ENCODE assay signal across 1 cellular context in genomic region chr18:59718108-59719057, GRCh38.
TF ChIP-seq lines count a peak whose summit lies in the region.

No MANE protein-coding gene starts in this region.

TF ChIP-seq in GM23338, 12 proteins besides CTCF, POLR2A, EP300 and RAD21 (continued from another document):
- TF ChIP-seq NANOG (IDR thresholded peaks at IDR 0.05; ENCODE audit: borderline replicate concordance) (no peak), ZNF114 (CRISPR knock-in tag; IDR thresholded peaks at IDR 0.05) (no peak), ZNF462 (CRISPR knock-in tag; IDR thresholded peaks at IDR 0.05) (no peak), EZH2 (IDR thresholded peaks at IDR 0.05; ENCODE audit: low read depth, unreplicated experiment) (no peak), ZNF331 (CRISPR knock-in tag; IDR thresholded peaks at IDR 0.05; ENCODE audit: low read depth) (no peak), STAT1 (IDR thresholded peaks at IDR 0.05; ENCODE audit: unreplicated experiment) (no peak)
